In genomic region chr2:16032282-16033031, GRCh38 we compare ENCODE assay signal across 38 cellular contexts.
"Had no signal": no experiment of that assay in that cellular context is flagged by ENCODE, and none has a peak within 500 bp of the region (broad histone marks: within the 10 kb centered on the region; RNA-seq: fewer than 3 reads in every experiment).

No MANE protein-coding gene starts in this region.

- H3K9me3 ChIP-seq: ascending aorta had no signal

- H3K36me3 ChIP-seq: ascending aorta, cardiac muscle cell, WERI-Rb-1 had no signal

- H3K4me1 Mint-ChIP-seq: activated CD4-positive, alpha-beta memory T cell treated with anti-CD3 and anti-CD28 coated beads, Interleukin-2, amount 10 ng/mL, durations not matched to agents 7 days and 5 days; activated CD4-positive, alpha-beta T cell treated with anti-CD3 and anti-CD28 coated beads for 36 hours; activated CD4-positive, alpha-beta T cell treated with anti-CD3 and anti-CD28 coated beads, Interleukin-2, amount 10 ng/mL, durations not matched to agents 7 days and 5 days; activated CD8-positive, alpha-beta memory T cell treated with anti-CD3 and anti-CD28 coated beads, Interleukin-2, amount 10 ng/mL, durations not matched to agents 7 days and 5 days; activated naive CD4-positive, alpha-beta T cell treated with anti-CD3 and anti-CD28 coated beads, Interleukin-2, amount 10 ng/mL, durations not matched to agents 7 days and 5 days; activated naive CD4-positive, alpha-beta T cell treated with anti-CD3 and anti-CD28 coated beads, Interleukin-2, amount 50 U/mL, for 24 hours; activated naive CD8-positive, alpha-beta T cell treated with anti-CD3 and anti-CD28 coated beads, Interleukin-2, amount 10 ng/mL, durations not matched to agents 7 days and 5 days; central memory CD8-positive, alpha-beta T cell had no signal

- H3K27ac ChIP-seq: ascending aorta, cardiac muscle cell, WERI-Rb-1 had no signal

- H3K4me3 Mint-ChIP-seq: activated CD4-positive, alpha-beta memory T cell treated with anti-CD3 and anti-CD28 coated beads, Interleukin-2, amount 10 ng/mL, durations not matched to agents 7 days and 5 days; activated CD4-positive, alpha-beta T cell treated with anti-CD3 and anti-CD28 coated beads for 36 hours; activated CD4-positive, alpha-beta T cell treated with anti-CD3 and anti-CD28 coated beads, Interleukin-2, amount 10 ng/mL, durations not matched to agents 7 days and 5 days; activated CD8-positive, alpha-beta memory T cell treated with anti-CD3 and anti-CD28 coated beads, Interleukin-2, amount 10 ng/mL, durations not matched to agents 7 days and 5 days; activated CD8-positive, alpha-beta T cell treated with anti-CD3 and anti-CD28 coated beads, Interleukin-2, amount 10 ng/mL, durations not matched to agents 7 days and 5 days; activated naive CD4-positive, alpha-beta T cell treated with anti-CD3 and anti-CD28 coated beads, Interleukin-2, amount 10 ng/mL, durations not matched to agents 7 days and 5 days; activated naive CD4-positive, alpha-beta T cell treated with anti-CD3 and anti-CD28 coated beads, Interleukin-2, amount 50 U/mL, for 24 hours; activated naive CD8-positive, alpha-beta T cell; activated naive CD8-positive, alpha-beta T cell treated with anti-CD3 and anti-CD28 coated beads, Interleukin-2, amount 10 ng/mL, durations not matched to agents 7 days and 5 days; activated naive CD8-positive, alpha-beta T cell treated with anti-CD3 and anti-CD28 coated beads, Interleukin-2, amount 50 U/mL, for 24 hours; activated T-cell treated with anti-CD3 and anti-CD28 coated beads, Interleukin-2, amount 50 U/mL, for 24 hours; brain; central memory CD8-positive, alpha-beta T cell; T-helper 1 cell treated with Interleukin-12 subunit alpha and Interleukin-12 subunit beta and Interleukin-4 antibody, amounts not matched to agents 30 μg/mL and 1 μg/mL, for 36 hours; T-helper 2 cell treated with Interferon-gamma antibody and Interleukin-4, amounts not matched to agents 5 μg/mL and 100 μg/mL, for 36 hours; WTC11 had no signal

- ATAC-seq: activated CD4-positive, alpha-beta T cell treated with anti-CD3 and anti-CD28 coated beads for 36 hours; activated CD4-positive, CD25-positive, alpha-beta regulatory T cell treated with anti-CD3 and anti-CD28 coated beads, Interleukin-2, amount 50 U/mL, for 24 hours; activated CD8-positive, alpha-beta memory T cell treated with anti-CD3 and anti-CD28 coated beads, Interleukin-2, amount 10 ng/mL, durations not matched to agents 7 days and 5 days; activated CD8-positive, alpha-beta T cell treated with anti-CD3 and anti-CD28 coated beads, Interleukin-2, amount 10 ng/mL, durations not matched to agents 7 days and 5 days; activated naive CD8-positive, alpha-beta T cell treated with anti-CD3 and anti-CD28 coated beads, Interleukin-2, amount 50 U/mL, for 24 hours; WTC11 had no signal

- DNase-seq: activated CD4-positive, alpha-beta memory T cell treated with anti-CD3 and anti-CD28 coated beads, Interleukin-2, amount 10 ng/mL, durations not matched to agents 7 days and 5 days; activated CD4-positive, alpha-beta T cell treated with anti-CD3 and anti-CD28 coated beads for 1 hour; activated CD4-positive, alpha-beta T cell treated with anti-CD3 and anti-CD28 coated beads for 36 hours; activated CD4-positive, alpha-beta T cell treated with anti-CD3 and anti-CD28 coated beads for 48 hours; activated CD4-positive, alpha-beta T cell treated with anti-CD3 and anti-CD28 coated beads, Interleukin-2, amount 10 ng/mL, durations not matched to agents 7 days and 5 days; activated CD4-positive, alpha-beta T cell treated with anti-CD3 and anti-CD28 coated beads, Interleukin-2, amount 50 U/mL, for 48 hours; activated CD4-positive, CD25-positive, alpha-beta regulatory T cell; activated CD8-positive, alpha-beta memory T cell treated with anti-CD3 and anti-CD28 coated beads for 24 hours; activated CD8-positive, alpha-beta memory T cell treated with anti-CD3 and anti-CD28 coated beads, Interleukin-2, amount 10 ng/mL, durations not matched to agents 7 days and 5 days; activated CD8-positive, alpha-beta memory T cell treated with anti-CD3 and anti-CD28 coated beads, Interleukin-2, amount 50 U/mL, for 48 hours; activated CD8-positive, alpha-beta T cell treated with anti-CD3 and anti-CD28 coated beads, Interleukin-2, amount 10 ng/mL, durations not matched to agents 7 days and 5 days; activated effector memory CD4-positive, alpha-beta T cell treated with Interleukin-2 at 50 U/mL for 16 hours; activated gamma-delta T cell; activated naive CD4-positive, alpha-beta T cell treated with anti-CD3 and anti-CD28 coated beads, Interleukin-2, amount 10 ng/mL, durations not matched to agents 7 days and 5 days; activated naive CD4-positive, alpha-beta T cell treated with Interleukin-2 at 50 U/mL for 16 hours; activated naive CD8-positive, alpha-beta T cell treated with anti-CD3 and anti-CD28 coated beads, Interleukin-2, amount 10 ng/mL, durations not matched to agents 7 days and 5 days; activated naive CD8-positive, alpha-beta T cell treated with anti-CD3 and anti-CD28 coated beads, Interleukin-2, amount 50 U/mL, for 24 hours; activated T-cell treated with anti-CD3 and anti-CD28 coated beads, Interleukin-2, amount 50 U/mL, for 24 hours; activated T-cell treated with anti-CD3 and anti-CD28 coated beads, Interleukin-2, amount 50 U/mL, for 48 hours; amygdala; anterior cingulate cortex; caudate nucleus; cerebellar nuclear complex; T-helper 1 cell; T-helper 2 cell; T-helper 9 cell; WERI-Rb-1 had no signal

- H3K36me3 Mint-ChIP-seq: activated CD8-positive, alpha-beta memory T cell treated with anti-CD3 and anti-CD28 coated beads, Interleukin-2, amount 10 ng/mL, durations not matched to agents 7 days and 5 days; activated naive CD4-positive, alpha-beta T cell treated with anti-CD3 and anti-CD28 coated beads, Interleukin-2, amount 10 ng/mL, durations not matched to agents 7 days and 5 days; activated naive CD4-positive, alpha-beta T cell treated with anti-CD3 and anti-CD28 coated beads, Interleukin-2, amount 50 U/mL, for 24 hours; activated naive CD8-positive, alpha-beta T cell; activated naive CD8-positive, alpha-beta T cell treated with anti-CD3 and anti-CD28 coated beads, Interleukin-2, amount 10 ng/mL, durations not matched to agents 7 days and 5 days; brain; WTC11 had no signal

- H3K27ac Mint-ChIP-seq: activated CD4-positive, alpha-beta memory T cell treated with anti-CD3 and anti-CD28 coated beads, Interleukin-2, amount 10 ng/mL, durations not matched to agents 7 days and 5 days; activated CD4-positive, alpha-beta T cell treated with anti-CD3 and anti-CD28 coated beads for 36 hours; activated CD4-positive, alpha-beta T cell treated with anti-CD3 and anti-CD28 coated beads, Interleukin-2, amount 10 ng/mL, durations not matched to agents 7 days and 5 days; activated CD8-positive, alpha-beta memory T cell treated with anti-CD3 and anti-CD28 coated beads, Interleukin-2, amount 10 ng/mL, durations not matched to agents 7 days and 5 days; activated CD8-positive, alpha-beta T cell treated with anti-CD3 and anti-CD28 coated beads, Interleukin-2, amount 10 ng/mL, durations not matched to agents 7 days and 5 days; activated naive CD4-positive, alpha-beta T cell treated with anti-CD3 and anti-CD28 coated beads, Interleukin-2, amount 10 ng/mL, durations not matched to agents 7 days and 5 days; activated naive CD4-positive, alpha-beta T cell treated with anti-CD3 and anti-CD28 coated beads, Interleukin-2, amount 50 U/mL, for 24 hours; activated naive CD8-positive, alpha-beta T cell; activated naive CD8-positive, alpha-beta T cell treated with anti-CD3 and anti-CD28 coated beads, Interleukin-2, amount 10 ng/mL, durations not matched to agents 7 days and 5 days; activated naive CD8-positive, alpha-beta T cell treated with anti-CD3 and anti-CD28 coated beads, Interleukin-2, amount 50 U/mL, for 24 hours; activated T-cell treated with anti-CD3 and anti-CD28 coated beads, Interleukin-2, amount 50 U/mL, for 24 hours; activated T-helper 2 cell treated with anti-CD3 and anti-CD28 coated beads, Interferon-gamma antibody, Interleukin-2, Interleukin-4, amounts not matched to agents 10 μg/mL and 5 μg/mL and 100 μg/mL, durations not matched to agents 14 hours and 24 hours and 36 hours; T-helper 1 cell treated with Interleukin-12 subunit alpha and Interleukin-12 subunit beta and Interleukin-4 antibody, amounts not matched to agents 30 μg/mL and 1 μg/mL, for 36 hours; T-helper 2 cell treated with Interferon-gamma antibody and Interleukin-4, amounts not matched to agents 5 μg/mL and 100 μg/mL, for 36 hours; WTC11 had no signal

- H3K4me3 ChIP-seq: ascending aorta, cardiac muscle cell had no signal

- H3K27me3 Mint-ChIP-seq: activated CD4-positive, alpha-beta memory T cell treated with anti-CD3 and anti-CD28 coated beads, Interleukin-2, amount 10 ng/mL, durations not matched to agents 7 days and 5 days; activated CD4-positive, alpha-beta T cell treated with anti-CD3 and anti-CD28 coated beads for 36 hours; activated CD4-positive, alpha-beta T cell treated with anti-CD3 and anti-CD28 coated beads, Interleukin-2, amount 10 ng/mL, durations not matched to agents 7 days and 5 days; activated CD8-positive, alpha-beta memory T cell treated with anti-CD3 and anti-CD28 coated beads, Interleukin-2, amount 10 ng/mL, durations not matched to agents 7 days and 5 days; activated naive CD4-positive, alpha-beta T cell treated with anti-CD3 and anti-CD28 coated beads, Interleukin-2, amount 10 ng/mL, durations not matched to agents 7 days and 5 days; activated naive CD4-positive, alpha-beta T cell treated with anti-CD3 and anti-CD28 coated beads, Interleukin-2, amount 50 U/mL, for 24 hours; activated naive CD8-positive, alpha-beta T cell; activated naive CD8-positive, alpha-beta T cell treated with anti-CD3 and anti-CD28 coated beads, Interleukin-2, amount 10 ng/mL, durations not matched to agents 7 days and 5 days; activated naive CD8-positive, alpha-beta T cell treated with anti-CD3 and anti-CD28 coated beads, Interleukin-2, amount 50 U/mL, for 24 hours; activated T-cell treated with anti-CD3 and anti-CD28 coated beads, Interleukin-2, amount 50 U/mL, for 24 hours; central memory CD8-positive, alpha-beta T cell had no signal

- H3K9me3 Mint-ChIP-seq: activated CD4-positive, alpha-beta memory T cell treated with anti-CD3 and anti-CD28 coated beads, Interleukin-2, amount 10 ng/mL, durations not matched to agents 7 days and 5 days; activated CD4-positive, alpha-beta T cell treated with anti-CD3 and anti-CD28 coated beads, Interleukin-2, amount 10 ng/mL, durations not matched to agents 7 days and 5 days; activated naive CD4-positive, alpha-beta T cell treated with anti-CD3 and anti-CD28 coated beads, Interleukin-2, amount 10 ng/mL, durations not matched to agents 7 days and 5 days; activated naive CD4-positive, alpha-beta T cell treated with anti-CD3 and anti-CD28 coated beads, Interleukin-2, amount 50 U/mL, for 24 hours; activated naive CD8-positive, alpha-beta T cell treated with anti-CD3 and anti-CD28 coated beads, Interleukin-2, amount 10 ng/mL, durations not matched to agents 7 days and 5 days; activated naive CD8-positive, alpha-beta T cell treated with anti-CD3 and anti-CD28 coated beads, Interleukin-2, amount 50 U/mL, for 24 hours; activated T-cell treated with anti-CD3 and anti-CD28 coated beads, Interleukin-2, amount 50 U/mL, for 24 hours; activated T-helper 2 cell treated with anti-CD3 and anti-CD28 coated beads, Interferon-gamma antibody, Interleukin-2, Interleukin-4, amounts not matched to agents 10 μg/mL and 5 μg/mL and 100 μg/mL, durations not matched to agents 14 hours and 24 hours and 36 hours; T-helper 1 cell treated with Interleukin-12 subunit alpha and Interleukin-12 subunit beta and Interleukin-4 antibody, amounts not matched to agents 30 μg/mL and 1 μg/mL, for 36 hours; T-helper 2 cell treated with Interferon-gamma antibody and Interleukin-4, amounts not matched to agents 5 μg/mL and 100 μg/mL, for 36 hours; WTC11 had no signal

- H3K4me1 ChIP-seq: ascending aorta had no signal

- H3K27me3 ChIP-seq: ascending aorta, cardiac muscle cell had no signal
